In genomic region chr1:183025782-183026774, GRCh38 we compare ENCODE assay signal across 1 cellular context.
TF ChIP-seq lines count a peak whose summit lies in the region.

No MANE protein-coding gene starts in this region.

TF ChIP-seq in HEK293, 187 proteins besides CTCF, POLR2A, EP300 and RAD21 (continued from another document and continues in another):
- 0 out of 2 replicates have a peak, but pooled peaks have one; percentile 49 for TF ChIP-seq ZFP37 (tag by site-specific recombination; IDR thresholded peaks at IDR 0.05)
- no peak for TF ChIP-seq PBX3 (CRISPR knock-in tag; IDR thresholded peaks at IDR 0.05)
- TF ChIP-seq SP3 (tag by site-specific recombination; IDR thresholded peaks at IDR 0.05) = peak; percentile 27
- no peak for TF ChIP-seq ZIC2 (tag by site-specific recombination; IDR thresholded peaks at IDR 0.05)
- peak; percentile 37; the same call in 1 of the 2 replicates for TF ChIP-seq ZNF184 (tag by site-specific recombination; IDR thresholded peaks at IDR 0.05)
- TF ChIP-seq ZNF2 (tag by site-specific recombination; IDR thresholded peaks at IDR 0.05) = peak; percentile 48
- no peak for TF ChIP-seq ZNF571 (tag by site-specific recombination; IDR thresholded peaks at IDR 0.05)
- TF ChIP-seq ZNF837 (tag by site-specific recombination; IDR thresholded peaks at IDR 0.05) = 0 out of 2 replicates have a peak, but pooled peaks have one; percentile 68
- peak; percentile 86 for TF ChIP-seq GFI1B (tag by site-specific recombination; IDR thresholded peaks at IDR 0.05)
- TF ChIP-seq ZNF548 (tag by site-specific recombination; IDR thresholded peaks at IDR 0.05) = no peak
- no peak for TF ChIP-seq ZNF214 (tag by site-specific recombination; IDR thresholded peaks at IDR 0.05; ENCODE audit: borderline replicate concordance)
- TF ChIP-seq PRDM10 (tag by site-specific recombination; IDR thresholded peaks at IDR 0.05) = peak; percentile 84
- no peak for TF ChIP-seq ZNF426 (tag by site-specific recombination; IDR thresholded peaks at IDR 0.05)
- TF ChIP-seq ZNF175 (tag by site-specific recombination; IDR thresholded peaks at IDR 0.05) = no peak
- TF ChIP-seq ZNF169 (tag by site-specific recombination; IDR thresholded peaks at IDR 0.05) = no peak
- TF ChIP-seq ZNF404 (tag by site-specific recombination; IDR thresholded peaks at IDR 0.05) = no peak
- peak; percentile 88; the same call in 1 of the 2 replicates for TF ChIP-seq MZF1 (tag by site-specific recombination; IDR thresholded peaks at IDR 0.05; ENCODE audit: borderline replicate concordance)
- TF ChIP-seq ZBTB44 (tag by site-specific recombination; IDR thresholded peaks at IDR 0.05) = peak; percentile 97
- TF ChIP-seq GLIS1 (tag by site-specific recombination; IDR thresholded peaks at IDR 0.05) = peak; percentile 81
- peak; percentile 52 for TF ChIP-seq KLF17 (tag by site-specific recombination; IDR thresholded peaks at IDR 0.05)
- peak; percentile 81 for TF ChIP-seq FEZF1 (tag by site-specific recombination; IDR thresholded peaks at IDR 0.05)
- no peak for TF ChIP-seq ZNF704 (tag by site-specific recombination; IDR thresholded peaks at IDR 0.05)
- no peak for TF ChIP-seq ZNF121 (tag by site-specific recombination; IDR thresholded peaks at IDR 0.05)
- no peak for TF ChIP-seq ZNF514 (tag by site-specific recombination; IDR thresholded peaks at IDR 0.05)
- TF ChIP-seq IKZF3 (tag by site-specific recombination; IDR thresholded peaks at IDR 0.05) = peak; percentile 98
- TF ChIP-seq ZNF513 (tag by site-specific recombination; IDR thresholded peaks at IDR 0.05) = no peak; the same call in 1 of the 2 replicates
- no peak for TF ChIP-seq ZNF785 (tag by site-specific recombination; IDR thresholded peaks at IDR 0.05)
- peak; percentile 67 for TF ChIP-seq ZBTB17 (tag by site-specific recombination; IDR thresholded peaks at IDR 0.05)
- TF ChIP-seq ZNF112 (tag by site-specific recombination; IDR thresholded peaks at IDR 0.05) = no peak
- no peak for TF ChIP-seq ZFHX2 (tag by site-specific recombination; conservative IDR thresholded peaks at IDR 0.05)
- no peak; the same call in 1 of the 2 replicates for TF ChIP-seq KLF9 (tag by site-specific recombination; IDR thresholded peaks at IDR 0.05; ENCODE audit: low read depth)
- no peak for TF ChIP-seq ZNF155 (tag by site-specific recombination; IDR thresholded peaks at IDR 0.05)
- peak; percentile 68 for TF ChIP-seq ZBTB11 (tag by site-specific recombination; conservative IDR thresholded peaks at IDR 0.05; ENCODE audit: low read depth)
- TF ChIP-seq ZNF76 (tag by site-specific recombination; IDR thresholded peaks at IDR 0.05; ENCODE audit: borderline replicate concordance, low read depth) = peak; percentile 39; the same call in 1 of the 2 replicates
- no peak for TF ChIP-seq ZNF23 (tag by site-specific recombination; IDR thresholded peaks at IDR 0.05; ENCODE audit: borderline replicate concordance)
- TF ChIP-seq ZNF768 (tag by site-specific recombination; IDR thresholded peaks at IDR 0.05) = no peak
- TF ChIP-seq AEBP2 (tag by site-specific recombination; IDR thresholded peaks at IDR 0.05; ENCODE audit: borderline replicate concordance) = no peak
- TF ChIP-seq RBAK (tag by site-specific recombination; IDR thresholded peaks at IDR 0.05) = no peak
- no peak for TF ChIP-seq ZNF221 (tag by site-specific recombination; IDR thresholded peaks at IDR 0.05; ENCODE audit: borderline replicate concordance)
- TF ChIP-seq ZBTB21 (tag by site-specific recombination; IDR thresholded peaks at IDR 0.05) = no peak
- TF ChIP-seq ZNF639 (tag by site-specific recombination; IDR thresholded peaks at IDR 0.05) = peak; percentile 62
- TF ChIP-seq ZSCAN16 (tag by site-specific recombination; IDR thresholded peaks at IDR 0.05) = no peak
- no peak for TF ChIP-seq ZNF132 (tag by site-specific recombination; IDR thresholded peaks at IDR 0.05; ENCODE audit: borderline replicate concordance)
